ENCODE assay signal across 9 cellular contexts in the genomic region with DNA sequence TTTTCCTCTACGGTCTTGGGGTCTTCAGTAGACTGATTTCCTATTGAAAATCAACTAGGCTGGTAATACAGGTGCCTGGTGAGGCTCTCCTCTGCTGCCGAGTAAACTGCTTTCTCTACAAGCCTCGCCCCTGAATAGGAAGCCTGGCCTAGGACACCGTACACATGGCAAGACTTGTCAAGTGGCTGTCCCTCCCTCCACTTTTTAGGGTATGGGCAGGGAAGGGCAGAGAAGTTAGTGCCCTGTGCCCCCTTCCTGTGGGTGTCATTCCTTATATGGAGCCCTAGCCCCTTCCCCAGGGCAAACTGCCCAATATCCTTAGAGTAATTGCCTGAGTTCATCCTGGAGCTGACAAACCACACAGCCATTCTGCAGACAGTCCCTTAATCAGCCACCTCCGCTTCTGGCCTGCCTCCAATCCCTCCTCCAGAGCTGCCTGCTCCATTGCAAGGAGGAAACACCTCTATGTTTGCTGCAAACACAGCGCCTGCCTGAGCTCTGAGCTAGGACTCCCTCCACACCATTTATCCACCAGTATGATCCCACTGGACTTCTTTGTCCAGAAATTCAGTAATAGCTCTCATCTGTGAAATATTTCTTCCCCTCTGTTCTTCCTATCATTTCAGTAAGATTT.
A peak's percentile ranks its signal among the peaks of the same experiment; 100 is the strongest.
DNase-seq lines count a peak whose midpoint lies in the region; ATAC-seq and TF ChIP-seq lines count a peak whose summit lies in the region.
"Had no signal": no experiment of that assay in that cellular context is flagged by ENCODE, and none has a peak within 500 bp of the region (broad histone marks: within the 10 kb centered on the region; RNA-seq: fewer than 3 reads in every experiment).

No MANE protein-coding gene starts in this region.

- no peak for TF ChIP-seq POLR2A in Peyer's patch (IDR thresholded peaks at IDR 0.05)

- no peaks in the 10 kb centered on the region for H3K9me3 ChIP-seq in CD8-positive, alpha-beta T cell (ENCODE audit: low read length)
- H3K9me3 ChIP-seq in Peyer's patch (no peaks in the 10 kb centered on the region), osteoblast (ENCODE audit: low read depth, low read length) (no peaks in the 10 kb centered on the region)

- no peaks in the 10 kb centered on the region for H3K36me3 ChIP-seq in CD8-positive, alpha-beta T cell (ENCODE audit: insufficient read depth, low read length)
- H3K36me3 ChIP-seq in Peyer's patch (no peaks in the 10 kb centered on the region), osteoblast (ENCODE audit: insufficient read depth, low read length) (no peaks in the 10 kb centered on the region)

- ATAC-seq in CD8-positive, alpha-beta T cell, result no peak
- ATAC-seq in GM21447 (IDR thresholded peaks at IDR 0.05; ENCODE audit: unreplicated experiment) (no peak), HG02970 (IDR thresholded peaks at IDR 0.05; ENCODE audit: low FRiP score, unreplicated experiment) (no peak), HG03159 (IDR thresholded peaks at IDR 0.05; ENCODE audit: unreplicated experiment) (no peak)

- H3K27me3 Mint-ChIP-seq in CD8-positive, alpha-beta T cell (ENCODE audit: low read depth), result no peaks in the 10 kb centered on the region

- H3K4me3 ChIP-seq in CD8-positive, alpha-beta T cell (ENCODE audit: low read depth, low read length), result no peak overlapping the region
- peak overlapping the region in 1 of 4 donors; percentile 8 for H3K4me3 ChIP-seq in Peyer's patch
- H3K4me3 ChIP-seq in fibroblast of pulmonary artery (replicated peaks; ENCODE audit: low read depth, low read length), result peak overlapping the region; percentile 6
- H3K4me3 ChIP-seq in osteoblast (ENCODE audit: insufficient read depth, low read length), result peak overlapping the region; percentile 59

- peaks cover 9% of the 10 kb centered on the region for H3K79me2 ChIP-seq in osteoblast (ENCODE audit: insufficient read depth, low read length)

- no peak overlapping the region for H3K4me3 Mint-ChIP-seq in CD8-positive, alpha-beta T cell

- no peaks in the 10 kb centered on the region for H3K9me3 Mint-ChIP-seq in CD8-positive, alpha-beta T cell

- H3K36me3 Mint-ChIP-seq in CD8-positive, alpha-beta T cell, result peaks cover 63% of the 10 kb centered on the region

- H2AFZ ChIP-seq in osteoblast (ENCODE audit: low read length), result no peak overlapping the region

- no peak for TF ChIP-seq CTCF in CD8-positive, alpha-beta T cell (IDR thresholded peaks at IDR 0.05)
- no peak for TF ChIP-seq CTCF in Peyer's patch (IDR thresholded peaks at IDR 0.05)
- TF ChIP-seq CTCF in fibroblast of pulmonary artery (IDR thresholded peaks at IDR 0.05; ENCODE audit: low read length, missing control alignments), result no peak
- TF ChIP-seq CTCF in osteoblast (IDR thresholded peaks at IDR 0.05; ENCODE audit: extremely low read depth, low read depth, low read length), result no peak

- no peak for DNase-seq in CD8-positive, alpha-beta T cell
- DNase-seq in Peyer's patch, result peak in 2 of 3 donors; percentile 69 to 71
- peak; percentile 56 for DNase-seq in fibroblast of pulmonary artery (ENCODE audit: low read depth)
- DNase-seq in osteoblast (ENCODE audit: insufficient read length, low spot score, missing footprints), result peak; percentile 48
- DNase-seq in NCI-H524 treated with DMSO at 0.1 percent for 48 hours (lab: John Stamatoyannopoulos, UW), result no peak
- DNase-seq: trophoblast cell had no signal

- H3K4me2 ChIP-seq in osteoblast (ENCODE audit: insufficient read depth, low read length), result peak overlapping the region; percentile 80

- H3K4me1 ChIP-seq in CD8-positive, alpha-beta T cell (ENCODE audit: insufficient read depth, low read length), result peaks cover 5% of the 10 kb centered on the region
- peaks cover 0 to 20% (median 2%) of the 10 kb centered on the region in 4 donors for H3K4me1 ChIP-seq in Peyer's patch
- peaks cover 11% of the 10 kb centered on the region for H3K4me1 ChIP-seq in osteoblast (ENCODE audit: insufficient read depth, low read length)

- no peaks in the 10 kb centered on the region for H3K27me3 ChIP-seq in CD8-positive, alpha-beta T cell (ENCODE audit: insufficient read depth, low read length)
- H3K27me3 ChIP-seq in Peyer's patch (no peaks in the 10 kb centered on the region), osteoblast (ENCODE audit: insufficient read depth, low read length) (no peaks in the 10 kb centered on the region)

- no peak overlapping the region for H3K27ac ChIP-seq in CD8-positive, alpha-beta T cell (ENCODE audit: low read depth, low read length)
- H3K27ac ChIP-seq in Peyer's patch, result peak overlapping the region in 1 of 4 donors; percentile 2
- no peak overlapping the region for H3K27ac ChIP-seq in osteoblast (ENCODE audit: low read depth, low read length)

- peaks cover 24% of the 10 kb centered on the region for H4K20me1 ChIP-seq in osteoblast (ENCODE audit: insufficient read depth, low read length)

- POLR2A ChIA-PET in CD8-positive, alpha-beta T cell (lab: Charles Lee), result no interaction called here

- peaks cover 50% of the 10 kb centered on the region for H3K4me1 Mint-ChIP-seq in CD8-positive, alpha-beta T cell (ENCODE audit: low read depth)

- intact Hi-C loops in CD8-positive, alpha-beta T cell (cut with DNase I, micrococcal nuclease), result no loop called here

- H3K27ac Mint-ChIP-seq in CD8-positive, alpha-beta T cell, result peak overlapping the region; percentile 45

- CTCF ChIA-PET in CD8-positive, alpha-beta T cell (lab: Charles Lee), result no interaction called here

Comparison
In these comparisons a context has a peak if more than half of its experiments do, and no peak if none do; other contexts are left out.
1. DNase-seq: peak in Peyer's patch (2 of 3), fibroblast of pulmonary artery (single experiment) and osteoblast (single experiment); none in CD8-positive, alpha-beta T cell (0 of 7) and NCI-H524 treated with DMSO at 0.1 percent for 48 hours (single experiment).